ENCODE assay signal across 10 cellular contexts in genomic region chr9:101465330-101465915, GRCh38. TPM values are rescaled to one million over a fixed set of nuclear protein-coding genes. Genes with fewer than 3 reads are reported as not detected.
A peak's percentile ranks its signal among the peaks of the same experiment; 100 is the strongest.
DNase-seq lines count a peak whose midpoint lies in the region; ATAC-seq and TF ChIP-seq lines count a peak whose summit lies in the region.
"Had no signal": no experiment of that assay in that cellular context is flagged by ENCODE, and none has a peak within 500 bp of the region (broad histone marks: within the 10 kb centered on the region; RNA-seq: fewer than 3 reads in every experiment).

No MANE protein-coding gene starts in this region.

- H3K4me1 ChIP-seq in left lung, result no peaks in the 10 kb centered on the region
- H3K4me1 ChIP-seq: BLaER1 had no signal

- H3K4me3 Mint-ChIP-seq in brain (no peak overlapping the region), natural killer cell (no peak overlapping the region)

- TF ChIP-seq CTCF in brain (conservative IDR thresholded peaks at IDR 0.05), result peak; percentile 35 to 52
- peak in 1 of 2 donors; percentile 33 for TF ChIP-seq CTCF in left lung (IDR thresholded peaks at IDR 0.05)
- TF ChIP-seq CTCF in natural killer cell (IDR thresholded peaks at IDR 0.05), result no peak

- H3K27me3 ChIP-seq in left lung, result peaks cover 0 to 17% of the 10 kb centered on the region in 2 donors
- H3K27me3 ChIP-seq: BLaER1 had no signal

- intact Hi-C loops in left lung (cut with DNase I), result no loop called here
- intact Hi-C loops in natural killer cell (cut with micrococcal nuclease), result no loop called here

- peak; percentile 88 for ATAC-seq in left lung
- no peak for ATAC-seq in HG03442 (IDR thresholded peaks at IDR 0.05; ENCODE audit: unreplicated experiment)
- ATAC-seq in natural killer cell, result no peak
- no peak for ATAC-seq in GM19455 (IDR thresholded peaks at IDR 0.05; ENCODE audit: unreplicated experiment)

- no peaks in the 10 kb centered on the region for H3K9me3 ChIP-seq in left lung
- H3K9me3 ChIP-seq: BLaER1 had no signal

- no peaks in the 10 kb centered on the region for H3K36me3 ChIP-seq in left lung
- H3K36me3 ChIP-seq: BLaER1 had no signal

- DNase-seq in NCI-H2081 (lab: John Stamatoyannopoulos, UW) (peak; percentile 23 to 37), NCI-H2081 treated with DMSO at 0.1 percent for 48 hours (lab: John Stamatoyannopoulos, UW) (no peak), NCI-H524 treated with DMSO at 0.1 percent for 48 hours (lab: John Stamatoyannopoulos, UW) (peak; percentile 41), left lung (peak; percentile 27 to 39), natural killer cell (no peak)

- H3K27me3 Mint-ChIP-seq in brain (peaks cover 4% of the 10 kb centered on the region), natural killer cell (ENCODE audit: low read depth in 2 of 2) (peaks cover 17 to 36% of the 10 kb centered on the region in 2 donors)

- H3K9me3 Mint-ChIP-seq in brain (no peaks in the 10 kb centered on the region), natural killer cell (no peaks in the 10 kb centered on the region)

- H3K4me3 ChIP-seq in left lung, result no peak overlapping the region
- H3K4me3 ChIP-seq: BLaER1 had no signal

- no peak overlapping the region for H3K27ac ChIP-seq in left lung
- H3K27ac ChIP-seq: BLaER1 had no signal

- H3K36me3 Mint-ChIP-seq in brain, result no peaks in the 10 kb centered on the region
- no peaks in the 10 kb centered on the region for H3K36me3 Mint-ChIP-seq in natural killer cell

- H3K27ac Mint-ChIP-seq in brain (no peak overlapping the region), natural killer cell (no peak overlapping the region)

- H3K4me1 Mint-ChIP-seq in brain (peaks cover 12% of the 10 kb centered on the region), natural killer cell (no peaks in the 10 kb centered on the region)

RNA-seq across cellular contexts. Expression of gene ALDOB, which starts 29.8 kb away (rescaled TPM):
- polyA plus RNA-seq in brain (ENCODE audit: insufficient read depth, low read depth, low replicate concordance), result 0.66 TPM
- not detected for total RNA-seq in left lung
- not detected for total RNA-seq in natural killer cell
- total RNA-seq: skeletal muscle tissue had no signal

Comparison
In these comparisons a context has a peak if more than half of its experiments do, and no peak if none do; other contexts are left out.
1. DNase-seq: peak in NCI-H2081 (2 of 2), NCI-H524 treated with DMSO at 0.1 percent for 48 hours (single experiment) and left lung (2 of 2); none in NCI-H2081 treated with DMSO at 0.1 percent for 48 hours (single experiment) and natural killer cell (single experiment).